29 cellular contexts compared by ENCODE assay signal in genomic region chr3:171682743-171683142, GRCh38.
"Had no signal": no experiment of that assay in that cellular context is flagged by ENCODE, and none has a peak within 500 bp of the region (broad histone marks: within the 10 kb centered on the region; RNA-seq: fewer than 3 reads in every experiment).

No MANE protein-coding gene starts in this region.

- H3K36me3 Mint-ChIP-seq: stimulated activated memory B cell treated with anti-CD40 and anti-IgM and Interleukin-4, amounts not matched to agents 10 μg/mL and 1 μg/mL and 100 μg/mL, for 72 hours; stimulated activated naive B cell treated with anti-CD40 and anti-IgM and Interleukin-4, amounts not matched to agents 10 μg/mL and 1 μg/mL and 100 μg/mL, for 72 hours had no signal

- H3K4me3 ChIP-seq: stomach, suprapubic skin, testis, thoracic aorta, thyroid gland, tibial artery, tibial nerve, transverse colon, upper lobe of left lung, upper lobe of right lung, uterus, vagina had no signal

- ATAC-seq: stimulated activated effector memory CD8-positive, alpha-beta T cell treated with anti-CD3 and anti-CD28 coated beads, Interleukin-12 subunit alpha, Interleukin-12 subunit beta, amount 100 ng/mL, for 72 hours; stimulated activated memory B cell treated with anti-CD40 and anti-IgM and Interleukin-4, amounts not matched to agents 10 μg/mL and 1 μg/mL and 100 μg/mL, for 72 hours; stimulated activated naive B cell treated with anti-CD40 and anti-IgM and Interleukin-4, amounts not matched to agents 10 μg/mL and 1 μg/mL and 100 μg/mL, for 72 hours; stimulated activated naive CD8-positive, alpha-beta T cell treated with anti-CD3 and anti-CD28 coated beads, Interleukin-15, amount 100 ng/mL, for 72 hours; stimulated activated naive CD8-positive, alpha-beta T cell treated with anti-CD3 and anti-CD28 coated beads, Interleukin-15, Interleukin-2, amounts not matched to agents 100 U/mL and 50 U/mL, for 24 hours; upper lobe of right lung had no signal

- H3K27ac Mint-ChIP-seq: stimulated activated effector memory CD8-positive, alpha-beta T cell treated with anti-CD3 and anti-CD28 coated beads, Interleukin-12 subunit alpha, Interleukin-12 subunit beta, amount 100 ng/mL, for 72 hours; stimulated activated memory B cell treated with anti-CD40 and anti-IgM and Interleukin-4, amounts not matched to agents 10 μg/mL and 1 μg/mL and 100 μg/mL, for 72 hours; stimulated activated naive B cell treated with anti-CD40 and anti-IgM and Interleukin-4, amounts not matched to agents 10 μg/mL and 1 μg/mL and 100 μg/mL, for 72 hours; stimulated activated naive CD8-positive, alpha-beta T cell treated with anti-CD3 and anti-CD28 coated beads, Interleukin-15, amount 100 ng/mL, for 72 hours; stimulated activated naive CD8-positive, alpha-beta T cell treated with anti-CD3 and anti-CD28 coated beads, Interleukin-15, Interleukin-2, amounts not matched to agents 100 ng/mL and 50 ng/mL, for 24 hours; type B pancreatic cell had no signal

- H3K4me1 ChIP-seq: suprapubic skin, testis, thyroid gland, upper lobe of left lung, upper lobe of right lung, uterus had no signal

- H3K4me1 Mint-ChIP-seq: stimulated activated effector memory CD8-positive, alpha-beta T cell treated with anti-CD3 and anti-CD28 coated beads, Interleukin-12 subunit alpha, Interleukin-12 subunit beta, amount 100 ng/mL, for 72 hours; stimulated activated memory B cell treated with anti-CD40 and anti-IgM and Interleukin-4, amounts not matched to agents 10 μg/mL and 1 μg/mL and 100 μg/mL, for 72 hours; stimulated activated naive B cell treated with anti-CD40 and anti-IgM and Interleukin-4, amounts not matched to agents 10 μg/mL and 1 μg/mL and 100 μg/mL, for 72 hours; stimulated activated naive CD8-positive, alpha-beta T cell treated with anti-CD3 and anti-CD28 coated beads, Interleukin-15, amount 100 ng/mL, for 72 hours had no signal

- H3K27me3 ChIP-seq: stomach, suprapubic skin, testis, thyroid gland, tibial artery, tibial nerve, transverse colon, upper lobe of left lung, upper lobe of right lung, uterus, vagina had no signal

- H3K27ac ChIP-seq: stomach, suprapubic skin, testis, thoracic aorta, thyroid gland, tibial artery, tibial nerve, upper lobe of left lung, upper lobe of right lung, uterus, vagina had no signal

- H3K9me3 ChIP-seq: stomach, suprapubic skin, testis, thoracic aorta, thyroid gland, tibial artery, tibial nerve, transverse colon, upper lobe of left lung, upper lobe of right lung, uterus, vagina had no signal

- FAIRE-seq: urothelium cell line had no signal

- H3K27me3 Mint-ChIP-seq: stimulated activated memory B cell treated with anti-CD40 and anti-IgM and Interleukin-4, amounts not matched to agents 10 μg/mL and 1 μg/mL and 100 μg/mL, for 72 hours; type B pancreatic cell had no signal

- H3K36me3 ChIP-seq: thyroid gland, upper lobe of left lung, upper lobe of right lung, uterus, vagina had no signal

- H3K9me3 Mint-ChIP-seq: stimulated activated effector memory CD8-positive, alpha-beta T cell treated with anti-CD3 and anti-CD28 coated beads, Interleukin-12 subunit alpha, Interleukin-12 subunit beta, amount 100 ng/mL, for 72 hours; stimulated activated naive B cell treated with anti-CD40 and anti-IgM and Interleukin-4, amounts not matched to agents 10 μg/mL and 1 μg/mL and 100 μg/mL, for 72 hours; stimulated activated naive CD8-positive, alpha-beta T cell treated with anti-CD3 and anti-CD28 coated beads, Interleukin-15, amount 100 ng/mL, for 72 hours; stimulated activated naive CD8-positive, alpha-beta T cell treated with anti-CD3 and anti-CD28 coated beads, Interleukin-15, Interleukin-2, amounts not matched to agents 100 ng/mL and 50 ng/mL, for 24 hours had no signal

- DNase-seq: stimulated activated CD4-positive, alpha-beta T cell treated with anti-CD3 and anti-CD28 coated beads, Interleukin-2, amount 100 ng/mL, for 48 hours; stimulated activated CD4-positive, alpha-beta T cell treated with anti-CD3 and anti-CD28 coated beads, Interleukin-4, amount 100 ng/mL, for 1 hour; stimulated activated CD4-positive, alpha-beta T cell treated with anti-CD3 and anti-CD28 coated beads, Interleukin-4, amount 100 ng/mL, for 24 hours; stimulated activated CD4-positive, alpha-beta T cell treated with anti-CD3 and anti-CD28 coated beads, Interleukin-4, amount 100 ng/mL, for 4 hours; stimulated activated CD8-positive, alpha-beta memory T cell treated with anti-CD3 and anti-CD28 coated beads, Interleukin-4, amount 100 ng/mL, for 48 hours; stimulated activated naive B cell treated with anti-CD40 and anti-IgM and Interleukin-4, amounts not matched to agents 10 μg/mL and 1 μg/mL and 100 μg/mL, for 72 hours; stimulated activated naive CD4-positive, alpha-beta T cell; stimulated activated naive CD4-positive, alpha-beta T cell treated with Interleukin-2 at 50 U/mL for 16 hours; stimulated activated naive CD8-positive, alpha-beta T cell treated with anti-CD3 and anti-CD28 coated beads, Interleukin-15, amount 100 ng/mL, for 72 hours; stimulated activated naive CD8-positive, alpha-beta T cell treated with anti-CD3 and anti-CD28 coated beads, Interleukin-15, Interleukin-2, amounts not matched to agents 100 U/mL and 50 U/mL, for 24 hours; stomach; substantia nigra; testis; thyroid gland; tibial artery; transverse colon; trophoblast cell; upper lobe of left lung; upper lobe of right lung; uterus had no signal

- H3K4me3 Mint-ChIP-seq: stimulated activated effector memory CD8-positive, alpha-beta T cell treated with anti-CD3 and anti-CD28 coated beads, Interleukin-12 subunit alpha, Interleukin-12 subunit beta, amount 100 ng/mL, for 72 hours; stimulated activated memory B cell treated with anti-CD40 and anti-IgM and Interleukin-4, amounts not matched to agents 10 μg/mL and 1 μg/mL and 100 μg/mL, for 72 hours; stimulated activated naive B cell treated with anti-CD40 and anti-IgM and Interleukin-4, amounts not matched to agents 10 μg/mL and 1 μg/mL and 100 μg/mL, for 72 hours; stimulated activated naive CD8-positive, alpha-beta T cell treated with anti-CD3 and anti-CD28 coated beads, Interleukin-15, amount 100 ng/mL, for 72 hours; stimulated activated naive CD8-positive, alpha-beta T cell treated with anti-CD3 and anti-CD28 coated beads, Interleukin-15, Interleukin-2, amounts not matched to agents 100 ng/mL and 50 ng/mL, for 24 hours; type B pancreatic cell had no signal
